In genomic region chr2:203673933-203674332, GRCh38 we compare ENCODE assay signal across 1 cellular context.
TF ChIP-seq lines count a peak whose summit lies in the region.

No MANE protein-coding gene starts in this region.

TF ChIP-seq in WTC11, 78 proteins besides CTCF, POLR2A, EP300 and RAD21 (continued from another document):
- no peak for TF ChIP-seq TEAD4 (CRISPR knock-in tag; IDR thresholded peaks at IDR 0.05)
